24 cellular contexts compared by ENCODE assay signal in the genomic region with DNA sequence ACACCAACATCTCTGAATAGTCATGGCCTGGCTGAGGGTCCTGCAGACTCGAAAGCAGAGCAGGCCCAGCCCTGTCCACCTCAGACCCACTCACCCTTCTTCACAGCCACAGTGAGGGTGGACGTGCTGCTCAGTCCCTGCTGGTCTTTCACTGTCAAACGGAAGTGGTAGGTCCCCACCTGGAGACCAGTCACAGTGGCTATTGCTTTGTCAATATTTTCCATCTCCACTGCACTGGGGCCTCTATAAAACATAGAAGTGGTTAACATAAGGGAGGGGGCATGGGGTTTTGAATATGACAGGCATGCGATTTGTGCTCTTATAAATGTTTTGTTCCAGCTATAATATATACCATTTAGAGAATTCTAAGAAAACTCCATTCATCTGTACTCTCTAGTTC.
"Had no signal": no experiment of that assay in that cellular context is flagged by ENCODE, and none has a peak within 500 bp of the region (broad histone marks: within the 10 kb centered on the region; RNA-seq: fewer than 3 reads in every experiment).

No MANE protein-coding gene starts in this region.

- H3K4me3 Mint-ChIP-seq: activated CD8-positive, alpha-beta T cell treated with anti-CD3 and anti-CD28 coated beads, Interleukin-2, amount 10 ng/mL, durations not matched to agents 7 days and 5 days; activated naive CD8-positive, alpha-beta T cell treated with anti-CD3 and anti-CD28 coated beads, Interleukin-2, amount 10 ng/mL, durations not matched to agents 7 days and 5 days; T-helper 17 cell; WTC11 had no signal

- H3K36me3 Mint-ChIP-seq: activated naive CD8-positive, alpha-beta T cell treated with anti-CD3 and anti-CD28 coated beads, Interleukin-2, amount 10 ng/mL, durations not matched to agents 7 days and 5 days; WTC11 had no signal

- H3K9me3 Mint-ChIP-seq: activated naive CD8-positive, alpha-beta T cell treated with anti-CD3 and anti-CD28 coated beads, Interleukin-2, amount 10 ng/mL, durations not matched to agents 7 days and 5 days; WTC11 had no signal

- DNase-seq: activated CD4-positive, alpha-beta T cell treated with anti-CD3 and anti-CD28 coated beads for 48 hours; activated CD4-positive, alpha-beta T cell treated with anti-CD3 and anti-CD28 coated beads, Interleukin-2, amount 50 U/mL, for 4 hours; activated CD4-positive, CD25-positive, alpha-beta regulatory T cell treated with anti-CD3 and anti-CD28 coated beads, Interleukin-2, amount 50 U/mL, for 72 hours; activated CD8-positive, alpha-beta memory T cell treated with anti-CD3 and anti-CD28 coated beads, Interleukin-2, amount 50 U/mL, for 48 hours; activated CD8-positive, alpha-beta T cell treated with anti-CD3 and anti-CD28 coated beads, Interleukin-2, amount 10 ng/mL, durations not matched to agents 7 days and 5 days; activated naive CD4-positive, alpha-beta T cell treated with anti-CD3 and anti-CD28 coated beads, Interleukin-2, amount 50 U/mL, for 16 hours; activated naive CD8-positive, alpha-beta T cell treated with anti-CD3 and anti-CD28 coated beads, Interleukin-2, amount 10 ng/mL, durations not matched to agents 7 days and 5 days; activated T-cell treated with anti-CD3 and anti-CD28 coated beads, Interleukin-2, amount 50 U/mL, for 1 hour; adrenal gland; anterior cingulate cortex; cerebellar nuclear complex; Kasumi-1; KBM-7; NCI-H1417; NCI-H1694 treated with DMSO at 0.1 percent for 48 hours; NCI-H2081 treated with DMSO at 0.1 percent for 48 hours; NCI-H446; NCI-H524; NCI-H82; PC-3; SIG-M5; T-helper 17 cell; T-helper 9 cell had no signal

- ATAC-seq: activated CD8-positive, alpha-beta T cell treated with anti-CD3 and anti-CD28 coated beads, Interleukin-2, amount 10 ng/mL, durations not matched to agents 7 days and 5 days; PC-3; T-helper 17 cell; WTC11 had no signal

- H3K4me1 Mint-ChIP-seq: activated naive CD8-positive, alpha-beta T cell treated with anti-CD3 and anti-CD28 coated beads, Interleukin-2, amount 10 ng/mL, durations not matched to agents 7 days and 5 days had no signal

- H3K27ac Mint-ChIP-seq: activated CD8-positive, alpha-beta T cell treated with anti-CD3 and anti-CD28 coated beads, Interleukin-2, amount 10 ng/mL, durations not matched to agents 7 days and 5 days; activated naive CD8-positive, alpha-beta T cell treated with anti-CD3 and anti-CD28 coated beads, Interleukin-2, amount 10 ng/mL, durations not matched to agents 7 days and 5 days; WTC11 had no signal
